Comparison of ENCODE assay signal across 1 cellular context in genomic region chr2:108594132-108594981, GRCh38.
TF ChIP-seq lines count a peak whose summit lies in the region.

No MANE protein-coding gene starts in this region.

TF ChIP-seq in GM12878, 131 proteins besides CTCF, POLR2A, EP300 and RAD21 (continued from another document and continues in another):
- TF ChIP-seq, protein P1, sequence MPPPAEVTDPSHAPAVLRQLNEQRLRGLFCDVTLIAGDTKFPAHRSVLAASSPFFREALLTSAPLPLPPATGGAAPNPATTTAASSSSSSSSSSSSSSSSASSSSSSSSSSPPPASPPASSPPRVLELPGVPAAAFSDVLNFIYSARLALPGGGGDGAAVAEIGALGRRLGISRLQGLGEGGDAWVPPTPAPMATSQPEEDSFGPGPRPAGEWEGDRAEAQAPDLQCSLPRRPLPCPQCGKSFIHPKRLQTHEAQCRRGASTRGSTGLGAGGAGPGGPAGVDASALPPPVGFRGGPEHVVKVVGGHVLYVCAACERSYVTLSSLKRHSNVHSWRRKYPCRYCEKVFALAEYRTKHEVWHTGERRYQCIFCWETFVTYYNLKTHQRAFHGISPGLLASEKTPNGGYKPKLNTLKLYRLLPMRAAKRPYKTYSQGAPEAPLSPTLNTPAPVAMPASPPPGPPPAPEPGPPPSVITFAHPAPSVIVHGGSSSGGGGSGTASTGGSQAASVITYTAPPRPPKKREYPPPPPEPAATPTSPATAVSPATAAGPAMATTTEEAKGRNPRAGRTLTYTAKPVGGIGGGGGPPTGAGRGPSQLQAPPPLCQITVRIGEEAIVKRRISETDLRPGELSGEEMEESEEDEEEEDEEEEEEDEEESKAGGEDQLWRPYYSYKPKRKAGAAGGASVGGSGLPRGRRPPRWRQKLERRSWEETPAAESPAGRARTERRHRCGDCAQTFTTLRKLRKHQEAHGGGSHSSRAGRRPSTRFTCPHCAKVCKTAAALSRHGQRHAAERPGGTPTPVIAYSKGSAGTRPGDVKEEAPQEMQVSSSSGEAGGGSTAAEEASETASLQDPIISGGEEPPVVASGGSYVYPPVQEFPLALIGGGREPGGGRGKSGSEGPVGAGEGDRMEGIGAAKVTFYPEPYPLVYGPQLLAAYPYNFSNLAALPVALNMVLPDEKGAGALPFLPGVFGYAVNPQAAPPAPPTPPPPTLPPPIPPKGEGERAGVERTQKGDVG (CRISPR knock-in tag; IDR thresholded peaks at IDR 0.05), result no peak
- TF ChIP-seq YBX1 (IDR thresholded peaks at IDR 0.05) (no peak), TCF12 (IDR thresholded peaks at IDR 0.05; ENCODE audit: low read depth, low read length) (peak; percentile 74; the same call in 1 of the 2 replicates), NFYA (IDR thresholded peaks at IDR 0.05; ENCODE audit: borderline replicate concordance, low read depth, low read length) (no peak), IKZF2 (IDR thresholded peaks at IDR 0.05) (peak; percentile 100), GABPA (IDR thresholded peaks at IDR 0.05; ENCODE audit: low read depth) (peak; percentile 48), RBBP5 (conservative IDR thresholded peaks at IDR 0.05) (no peak), SMC3 (IDR thresholded peaks at IDR 0.05; ENCODE audit: borderline replicate concordance, low read length) (no peak), ZNF217 (IDR thresholded peaks at IDR 0.05) (peak; percentile 90), KAT2A (conservative IDR thresholded peaks at IDR 0.05; ENCODE audit: control insufficient read depth, low read depth, low read length) (no peak), ZNF207 (IDR thresholded peaks at IDR 0.05; ENCODE audit: borderline replicate concordance) (no peak), SMARCA5 (IDR thresholded peaks at IDR 0.05) (no peak; the same call in 1 of the 2 replicates), CHD4 (IDR thresholded peaks at IDR 0.05) (no peak), E4F1 (IDR thresholded peaks at IDR 0.05; ENCODE audit: borderline replicate concordance, partially characterized antibody) (no peak), CHD1 (IDR thresholded peaks at IDR 0.05; ENCODE audit: low read depth, low read length) (no peak), ZBTB33 (IDR thresholded peaks at IDR 0.05) (no peak), IKZF1 (conservative IDR thresholded peaks at IDR 0.05) (peak; percentile 99), FOXM1 (IDR thresholded peaks at IDR 0.05; ENCODE audit: low read depth, low read length) (peak; percentile 87), CBX3 (IDR thresholded peaks at IDR 0.05; ENCODE audit: borderline replicate concordance, low read depth) (no peak), GATAD2B (conservative IDR thresholded peaks at IDR 0.05; ENCODE audit: low read depth) (peak; percentile 82; the same call in 1 of the 2 replicates), SUZ12 (IDR thresholded peaks at IDR 0.05; ENCODE audit: unreplicated experiment) (no peak), ELK1 (IDR thresholded peaks at IDR 0.05; ENCODE audit: low read depth, low read length) (no peak), DPF2 (IDR thresholded peaks at IDR 0.05) (peak; percentile 99), MEF2A (IDR thresholded peaks at IDR 0.05; ENCODE audit: insufficient read depth, low read depth, low read length) (peak; percentile 90; the same call in 1 of the 2 replicates), SREBF2 (IDR thresholded peaks at IDR 0.05; ENCODE audit: low read length) (no peak), ASH2L (IDR thresholded peaks at IDR 0.05; ENCODE audit: borderline replicate concordance, low read depth) (no peak), ESRRA (IDR thresholded peaks at IDR 0.05; ENCODE audit: low read length) (no peak), ATF7 (IDR thresholded peaks at IDR 0.05; ENCODE audit: low read depth) (peak; percentile 88), PKNOX1 (IDR thresholded peaks at IDR 0.05) (no peak), FOXK2 (IDR thresholded peaks at IDR 0.05) (no peak), EED (IDR thresholded peaks at IDR 0.05; ENCODE audit: low read depth) (peak; percentile 98), ZZZ3 (IDR thresholded peaks at IDR 0.05; ENCODE audit: control insufficient read depth, insufficient read length, low read depth) (no peak), REST (IDR thresholded peaks at IDR 0.05; ENCODE audit: low read depth, low read length) (0 out of 2 replicates have a peak, but pooled peaks have one; percentile 39), POLR2AphosphoS2 (IDR thresholded peaks at IDR 0.05; ENCODE audit: low read depth, low read length) (no peak), SMAD1 (IDR thresholded peaks at IDR 0.05; ENCODE audit: low read depth, partially characterized antibody) (peak; percentile 27), CBX5 (IDR thresholded peaks at IDR 0.05; ENCODE audit: low read depth) (peak; percentile 45; the same call in 1 of the 2 replicates), MYC (IDR thresholded peaks at IDR 0.05; ENCODE audit: insufficient read depth, insufficient read length, insufficient replicate concordance, low read length, severe bottlenecking) (no peak), NR2C1 (IDR thresholded peaks at IDR 0.05) (no peak), CREB1 (IDR thresholded peaks at IDR 0.05; ENCODE audit: low read depth) (no peak; the same call in 1 of the 2 replicates), ETV6 (conservative IDR thresholded peaks at IDR 0.05 in 1 of 2, IDR thresholded peaks at IDR 0.05 in 1 of 2; ENCODE audit: borderline replicate concordance in 1 of 2, low read depth in 1 of 2) (peak in 1 of 2 experiments; percentile 93; a peak in 2 of 4 replicates), CEBPB (IDR thresholded peaks at IDR 0.05; ENCODE audit: borderline replicate concordance in 1 of 2, low read depth in 2 of 2, low read length in 2 of 2) (0 out of 4 replicates have a peak, but pooled peaks of 1 of the 2 experiments have one; percentile 62)
- TF ChIP-seq, protein P2, sequence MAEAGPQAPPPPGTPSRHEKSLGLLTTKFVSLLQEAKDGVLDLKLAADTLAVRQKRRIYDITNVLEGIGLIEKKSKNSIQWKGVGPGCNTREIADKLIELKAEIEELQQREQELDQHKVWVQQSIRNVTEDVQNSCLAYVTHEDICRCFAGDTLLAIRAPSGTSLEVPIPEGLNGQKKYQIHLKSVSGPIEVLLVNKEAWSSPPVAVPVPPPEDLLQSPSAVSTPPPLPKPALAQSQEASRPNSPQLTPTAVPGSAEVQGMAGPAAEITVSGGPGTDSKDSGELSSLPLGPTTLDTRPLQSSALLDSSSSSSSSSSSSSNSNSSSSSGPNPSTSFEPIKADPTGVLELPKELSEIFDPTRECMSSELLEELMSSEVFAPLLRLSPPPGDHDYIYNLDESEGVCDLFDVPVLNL (IDR thresholded peaks at IDR 0.05; ENCODE audit: low read depth, low read length), result no peak
- TF ChIP-seq, protein P3, sequence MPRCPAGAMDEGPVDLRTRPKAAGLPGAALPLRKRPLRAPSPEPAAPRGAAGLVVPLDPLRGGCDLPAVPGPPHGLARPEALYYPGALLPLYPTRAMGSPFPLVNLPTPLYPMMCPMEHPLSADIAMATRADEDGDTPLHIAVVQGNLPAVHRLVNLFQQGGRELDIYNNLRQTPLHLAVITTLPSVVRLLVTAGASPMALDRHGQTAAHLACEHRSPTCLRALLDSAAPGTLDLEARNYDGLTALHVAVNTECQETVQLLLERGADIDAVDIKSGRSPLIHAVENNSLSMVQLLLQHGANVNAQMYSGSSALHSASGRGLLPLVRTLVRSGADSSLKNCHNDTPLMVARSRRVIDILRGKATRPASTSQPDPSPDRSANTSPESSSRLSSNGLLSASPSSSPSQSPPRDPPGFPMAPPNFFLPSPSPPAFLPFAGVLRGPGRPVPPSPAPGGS (IDR thresholded peaks at IDR 0.05; ENCODE audit: borderline replicate concordance, insufficient read depth, low read depth, low read length, poor library complexity, severe bottlenecking), result peak; percentile 90
- TF ChIP-seq, protein P4, sequence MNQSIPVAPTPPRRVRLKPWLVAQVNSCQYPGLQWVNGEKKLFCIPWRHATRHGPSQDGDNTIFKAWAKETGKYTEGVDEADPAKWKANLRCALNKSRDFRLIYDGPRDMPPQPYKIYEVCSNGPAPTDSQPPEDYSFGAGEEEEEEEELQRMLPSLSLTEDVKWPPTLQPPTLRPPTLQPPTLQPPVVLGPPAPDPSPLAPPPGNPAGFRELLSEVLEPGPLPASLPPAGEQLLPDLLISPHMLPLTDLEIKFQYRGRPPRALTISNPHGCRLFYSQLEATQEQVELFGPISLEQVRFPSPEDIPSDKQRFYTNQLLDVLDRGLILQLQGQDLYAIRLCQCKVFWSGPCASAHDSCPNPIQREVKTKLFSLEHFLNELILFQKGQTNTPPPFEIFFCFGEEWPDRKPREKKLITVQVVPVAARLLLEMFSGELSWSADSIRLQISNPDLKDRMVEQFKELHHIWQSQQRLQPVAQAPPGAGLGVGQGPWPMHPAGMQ (IDR thresholded peaks at IDR 0.05; ENCODE audit: borderline replicate concordance), result no peak
- TF ChIP-seq, protein P5, sequence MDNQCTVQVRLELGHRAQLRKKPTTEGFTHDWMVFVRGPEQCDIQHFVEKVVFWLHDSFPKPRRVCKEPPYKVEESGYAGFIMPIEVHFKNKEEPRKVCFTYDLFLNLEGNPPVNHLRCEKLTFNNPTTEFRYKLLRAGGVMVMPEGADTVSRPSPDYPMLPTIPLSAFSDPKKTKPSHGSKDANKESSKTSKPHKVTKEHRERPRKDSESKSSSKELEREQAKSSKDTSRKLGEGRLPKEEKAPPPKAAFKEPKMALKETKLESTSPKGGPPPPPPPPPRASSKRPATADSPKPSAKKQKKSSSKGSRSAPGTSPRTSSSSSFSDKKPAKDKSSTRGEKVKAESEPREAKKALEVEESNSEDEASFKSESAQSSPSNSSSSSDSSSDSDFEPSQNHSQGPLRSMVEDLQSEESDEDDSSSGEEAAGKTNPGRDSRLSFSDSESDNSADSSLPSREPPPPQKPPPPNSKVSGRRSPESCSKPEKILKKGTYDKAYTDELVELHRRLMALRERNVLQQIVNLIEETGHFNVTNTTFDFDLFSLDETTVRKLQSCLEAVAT (IDR thresholded peaks at IDR 0.05), result peak; percentile 82
